Comparison of ENCODE assay signal across 8 cellular contexts in genomic region chr13:20902438-20903163, GRCh38. TPM values are rescaled to one million over a fixed set of nuclear protein-coding genes. Genes with fewer than 3 reads are reported as not detected.
A peak's percentile ranks its signal among the peaks of the same experiment; 100 is the strongest.
DNase-seq lines count a peak whose midpoint lies in the region; ATAC-seq and TF ChIP-seq lines count a peak whose summit lies in the region.

XPO4 (minus strand) TSS chr13:20902746; CDS start chr13:20902738, 8 bp downstream.

- H3K4me3 ChIP-seq in A673 (ENCODE audit: low read depth, low read length, poor library complexity, severe bottlenecking), result peak within 1 kb of the TSS; percentile 95

- POLR2A ChIA-PET in A673 (lab: Charles Lee; ENCODE audit: low non-redundant PET), result interaction anchor here (0.6 kb wide), 3 partner anchors 17 to 423 kb away, joined by 3 to 8 read pairs (median 3); no protein-coding TSS in a partner anchor

- CTCF ChIA-PET in A673 (lab: Charles Lee), result interaction anchor here (0.6 kb wide), 1 partner anchor 199 kb away, joined by 4 read pairs; the partner anchor contains the start of gene IL17D

- peak; percentile 80 for ATAC-seq in GM18519 (IDR thresholded peaks at IDR 0.05; ENCODE audit: low FRiP score, unreplicated experiment)
- ATAC-seq in HG03045 (IDR thresholded peaks at IDR 0.05; ENCODE audit: unreplicated experiment), result peak; percentile 95

- H3K36me3 ChIP-seq in A673 (ENCODE audit: insufficient read depth, low read length, poor library complexity, severe bottlenecking), result peaks cover 5% of the 10 kb centered on the region

- peak within 1 kb of the TSS; percentile 96 for H3K27ac ChIP-seq in A673 (ENCODE audit: low read depth, low read length, poor library complexity, severe bottlenecking)

- no TSS peak for BruUV-seq in A673 (replicated peaks; lab: Mats Ljungman, UMichigan)

- DNase-seq in A673 (ENCODE audit: low spot score), result peak; percentile 89
- peak; percentile 86 for DNase-seq in NCI-H2227 (lab: John Stamatoyannopoulos, UW; ENCODE audit: unreplicated experiment)
- peak; percentile 82 for DNase-seq in activated CD4-positive, CD25-positive, alpha-beta regulatory T cell treated with anti-CD3 and anti-CD28 coated beads, Interleukin-2, amount 50 U/mL, for 72 hours
- peak; percentile 72 for DNase-seq in cerebellar cortex (ENCODE audit: low spot score)
- peak; percentile 63 for DNase-seq in kidney glomerular epithelial cell (lab: John Stamatoyannopoulos, UW)
- DNase-seq in stimulated activated CD4-positive, alpha-beta T cell treated with anti-CD3 and anti-CD28 coated beads, Interleukin-1b, Interleukin-23, amount 100 ng/mL, for 1 hour (ENCODE audit: low read depth in 2 of 2), result peak; percentile 24 to 59

- no peaks in the 10 kb centered on the region for H3K9me3 ChIP-seq in A673 (ENCODE audit: low read depth, low read length, poor library complexity, severe bottlenecking)

- H3K27me3 ChIP-seq in A673 (replicated peaks; ENCODE audit: insufficient read depth, low read depth, low read length, poor library complexity), result no peaks in the 10 kb centered on the region

- H3K4me1 ChIP-seq in A673 (ENCODE audit: insufficient read depth, low read length, poor library complexity, severe bottlenecking), result peaks cover 6% of the 10 kb centered on the region

- intact Hi-C loops in A673 (cut with micrococcal nuclease; ENCODE audit: unreplicated experiment), result no loop called here

- TF ChIP-seq CTCF in A673 (conservative IDR thresholded peaks at IDR 0.05; ENCODE audit: low read depth, low read length), result no peak

RNA-seq across cellular contexts. Expression of gene XPO4, which starts in this region (rescaled TPM):
- total RNA-seq in A673 (2021), result 34.5 and 39.8 TPM in 2 replicates

Comparison
In these comparisons a context has a peak if more than half of its experiments do, and no peak if none do; other contexts are left out.
1. Peak in every context shown above with its lines: DNase-seq, ATAC-seq, H3K4me3 ChIP-seq and H3K27ac ChIP-seq.